ENCODE assay signal across 1 cellular context in the genomic region with DNA sequence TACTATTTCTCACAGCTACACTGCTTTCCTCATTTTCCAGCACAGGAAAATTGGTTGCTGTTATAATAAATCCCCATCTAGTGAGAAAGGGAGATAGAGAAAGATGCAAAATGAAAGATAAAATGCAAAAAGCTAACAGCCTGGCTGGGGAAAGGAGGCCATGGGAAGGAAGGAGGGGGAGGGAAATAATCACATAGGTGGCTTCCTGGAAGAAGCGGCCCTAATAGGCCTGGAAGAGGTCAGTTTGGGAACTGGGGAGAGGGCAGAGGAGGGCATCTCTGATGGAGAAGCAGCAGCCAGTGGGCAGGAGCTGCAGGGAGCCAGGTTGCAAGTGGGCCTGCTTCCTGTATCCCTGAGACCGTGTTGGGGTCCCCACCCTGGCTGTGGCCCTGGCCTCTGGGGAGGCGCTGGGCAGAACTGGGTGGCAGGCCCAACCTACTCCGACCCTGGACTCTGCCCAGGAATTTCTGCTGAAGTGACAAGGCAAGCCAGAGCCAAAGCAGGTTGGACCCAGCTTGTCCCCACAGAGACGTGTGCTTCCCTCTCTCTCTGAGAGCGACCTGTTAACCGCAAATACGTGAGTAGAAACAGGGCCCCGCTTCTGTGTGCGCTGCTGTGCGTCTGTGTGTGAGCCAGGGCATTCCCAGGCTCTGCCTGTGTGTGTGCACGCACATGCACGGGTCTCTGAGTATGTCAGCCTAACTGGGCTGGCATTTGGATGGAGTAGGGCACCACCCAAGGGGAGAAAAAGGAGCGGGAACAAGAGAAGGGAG.
TF ChIP-seq lines count a peak whose summit lies in the region.

No MANE protein-coding gene starts in this region.

TF ChIP-seq in HepG2, 621 proteins besides CTCF, POLR2A, EP300 and RAD21 (continued from another document and continues in another):
- TF ChIP-seq, protein P1, sequence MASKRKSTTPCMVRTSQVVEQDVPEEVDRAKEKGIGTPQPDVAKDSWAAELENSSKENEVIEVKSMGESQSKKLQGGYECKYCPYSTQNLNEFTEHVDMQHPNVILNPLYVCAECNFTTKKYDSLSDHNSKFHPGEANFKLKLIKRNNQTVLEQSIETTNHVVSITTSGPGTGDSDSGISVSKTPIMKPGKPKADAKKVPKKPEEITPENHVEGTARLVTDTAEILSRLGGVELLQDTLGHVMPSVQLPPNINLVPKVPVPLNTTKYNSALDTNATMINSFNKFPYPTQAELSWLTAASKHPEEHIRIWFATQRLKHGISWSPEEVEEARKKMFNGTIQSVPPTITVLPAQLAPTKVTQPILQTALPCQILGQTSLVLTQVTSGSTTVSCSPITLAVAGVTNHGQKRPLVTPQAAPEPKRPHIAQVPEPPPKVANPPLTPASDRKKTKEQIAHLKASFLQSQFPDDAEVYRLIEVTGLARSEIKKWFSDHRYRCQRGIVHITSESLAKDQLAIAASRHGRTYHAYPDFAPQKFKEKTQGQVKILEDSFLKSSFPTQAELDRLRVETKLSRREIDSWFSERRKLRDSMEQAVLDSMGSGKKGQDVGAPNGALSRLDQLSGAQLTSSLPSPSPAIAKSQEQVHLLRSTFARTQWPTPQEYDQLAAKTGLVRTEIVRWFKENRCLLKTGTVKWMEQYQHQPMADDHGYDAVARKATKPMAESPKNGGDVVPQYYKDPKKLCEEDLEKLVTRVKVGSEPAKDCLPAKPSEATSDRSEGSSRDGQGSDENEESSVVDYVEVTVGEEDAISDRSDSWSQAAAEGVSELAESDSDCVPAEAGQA (IDR thresholded peaks at IDR 0.05; ENCODE audit: low read depth), result no peak
- TF ChIP-seq, protein P1 (CRISPR knock-in tag; IDR thresholded peaks at IDR 0.05; ENCODE audit: borderline replicate concordance), result no peak
- TF ChIP-seq TAF15 (IDR thresholded peaks at IDR 0.05; ENCODE audit: low read depth, low read length, poor library complexity, severe bottlenecking), result no peak
- TF ChIP-seq TAF1 (CRISPR knock-in tag; IDR thresholded peaks at IDR 0.05), result no peak
- TF ChIP-seq, protein P2, sequence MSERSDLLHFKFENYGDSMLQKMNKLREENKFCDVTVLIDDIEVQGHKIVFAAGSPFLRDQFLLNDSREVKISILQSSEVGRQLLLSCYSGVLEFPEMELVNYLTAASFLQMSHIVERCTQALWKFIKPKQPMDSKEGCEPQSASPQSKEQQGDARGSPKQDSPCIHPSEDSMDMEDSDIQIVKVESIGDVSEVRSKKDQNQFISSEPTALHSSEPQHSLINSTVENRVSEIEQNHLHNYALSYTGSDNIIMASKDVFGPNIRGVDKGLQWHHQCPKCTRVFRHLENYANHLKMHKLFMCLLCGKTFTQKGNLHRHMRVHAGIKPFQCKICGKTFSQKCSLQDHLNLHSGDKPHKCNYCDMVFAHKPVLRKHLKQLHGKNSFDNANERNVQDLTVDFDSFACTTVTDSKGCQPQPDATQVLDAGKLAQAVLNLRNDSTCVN (CRISPR knock-in tag; IDR thresholded peaks at IDR 0.05; ENCODE audit: borderline replicate concordance), result no peak; the same call in 1 of the 2 replicates
- TF ChIP-seq, protein P3, sequence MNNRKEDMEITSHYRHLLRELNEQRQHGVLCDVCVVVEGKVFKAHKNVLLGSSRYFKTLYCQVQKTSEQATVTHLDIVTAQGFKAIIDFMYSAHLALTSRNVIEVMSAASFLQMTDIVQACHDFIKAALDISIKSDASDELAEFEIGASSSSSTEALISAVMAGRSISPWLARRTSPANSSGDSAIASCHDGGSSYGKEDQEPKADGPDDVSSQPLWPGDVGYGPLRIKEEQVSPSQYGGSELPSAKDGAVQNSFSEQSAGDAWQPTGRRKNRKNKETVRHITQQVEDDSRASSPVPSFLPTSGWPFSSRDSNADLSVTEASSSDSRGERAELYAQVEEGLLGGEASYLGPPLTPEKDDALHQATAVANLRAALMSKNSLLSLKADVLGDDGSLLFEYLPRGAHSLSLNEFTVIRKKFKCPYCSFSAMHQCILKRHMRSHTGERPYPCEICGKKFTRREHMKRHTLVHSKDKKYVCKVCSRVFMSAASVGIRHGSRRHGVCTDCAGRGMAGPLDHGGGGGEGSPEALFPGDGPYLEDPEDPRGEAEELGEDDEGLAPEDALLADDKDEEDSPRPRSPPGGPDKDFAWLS (CRISPR knock-in tag; IDR thresholded peaks at IDR 0.05; ENCODE audit: borderline replicate concordance), result no peak
- TF ChIP-seq RBM22 (optimal IDR thresholded peaks at IDR 0.05; ENCODE audit: low read length), result no peak
- no peak for TF ChIP-seq ZNF775 (CRISPR knock-in tag; IDR thresholded peaks at IDR 0.05; ENCODE audit: borderline replicate concordance)
- TF ChIP-seq ZNF253 (CRISPR knock-in tag; IDR thresholded peaks at IDR 0.05; ENCODE audit: borderline replicate concordance), result no peak
- no peak; the same call in 1 of the 2 replicates for TF ChIP-seq ZNF605 (CRISPR knock-in tag; IDR thresholded peaks at IDR 0.05)
- TF ChIP-seq, protein P4, sequence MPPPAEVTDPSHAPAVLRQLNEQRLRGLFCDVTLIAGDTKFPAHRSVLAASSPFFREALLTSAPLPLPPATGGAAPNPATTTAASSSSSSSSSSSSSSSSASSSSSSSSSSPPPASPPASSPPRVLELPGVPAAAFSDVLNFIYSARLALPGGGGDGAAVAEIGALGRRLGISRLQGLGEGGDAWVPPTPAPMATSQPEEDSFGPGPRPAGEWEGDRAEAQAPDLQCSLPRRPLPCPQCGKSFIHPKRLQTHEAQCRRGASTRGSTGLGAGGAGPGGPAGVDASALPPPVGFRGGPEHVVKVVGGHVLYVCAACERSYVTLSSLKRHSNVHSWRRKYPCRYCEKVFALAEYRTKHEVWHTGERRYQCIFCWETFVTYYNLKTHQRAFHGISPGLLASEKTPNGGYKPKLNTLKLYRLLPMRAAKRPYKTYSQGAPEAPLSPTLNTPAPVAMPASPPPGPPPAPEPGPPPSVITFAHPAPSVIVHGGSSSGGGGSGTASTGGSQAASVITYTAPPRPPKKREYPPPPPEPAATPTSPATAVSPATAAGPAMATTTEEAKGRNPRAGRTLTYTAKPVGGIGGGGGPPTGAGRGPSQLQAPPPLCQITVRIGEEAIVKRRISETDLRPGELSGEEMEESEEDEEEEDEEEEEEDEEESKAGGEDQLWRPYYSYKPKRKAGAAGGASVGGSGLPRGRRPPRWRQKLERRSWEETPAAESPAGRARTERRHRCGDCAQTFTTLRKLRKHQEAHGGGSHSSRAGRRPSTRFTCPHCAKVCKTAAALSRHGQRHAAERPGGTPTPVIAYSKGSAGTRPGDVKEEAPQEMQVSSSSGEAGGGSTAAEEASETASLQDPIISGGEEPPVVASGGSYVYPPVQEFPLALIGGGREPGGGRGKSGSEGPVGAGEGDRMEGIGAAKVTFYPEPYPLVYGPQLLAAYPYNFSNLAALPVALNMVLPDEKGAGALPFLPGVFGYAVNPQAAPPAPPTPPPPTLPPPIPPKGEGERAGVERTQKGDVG (CRISPR knock-in tag; IDR thresholded peaks at IDR 0.05; ENCODE audit: borderline replicate concordance), result no peak
- TF ChIP-seq NR2C2 (CRISPR knock-in tag; IDR thresholded peaks at IDR 0.05; ENCODE audit: borderline replicate concordance), result no peak
- TF ChIP-seq BRCA1 (CRISPR knock-in tag; IDR thresholded peaks at IDR 0.05), result no peak
- peak; percentile 96 for TF ChIP-seq MEIS1 (CRISPR knock-in tag; IDR thresholded peaks at IDR 0.05; ENCODE audit: borderline replicate concordance)
- TF ChIP-seq RELA (CRISPR knock-in tag; IDR thresholded peaks at IDR 0.05), result no peak
- no peak for TF ChIP-seq ZNF619 (CRISPR knock-in tag; IDR thresholded peaks at IDR 0.05)
- TF ChIP-seq HIVEP1 (CRISPR knock-in tag; IDR thresholded peaks at IDR 0.05), result no peak
- TF ChIP-seq ZNF367 (CRISPR knock-in tag; IDR thresholded peaks at IDR 0.05; ENCODE audit: borderline replicate concordance), result no peak
- no peak for TF ChIP-seq ZNF33A (CRISPR knock-in tag; IDR thresholded peaks at IDR 0.05; ENCODE audit: borderline replicate concordance)
- TF ChIP-seq, protein P5, sequence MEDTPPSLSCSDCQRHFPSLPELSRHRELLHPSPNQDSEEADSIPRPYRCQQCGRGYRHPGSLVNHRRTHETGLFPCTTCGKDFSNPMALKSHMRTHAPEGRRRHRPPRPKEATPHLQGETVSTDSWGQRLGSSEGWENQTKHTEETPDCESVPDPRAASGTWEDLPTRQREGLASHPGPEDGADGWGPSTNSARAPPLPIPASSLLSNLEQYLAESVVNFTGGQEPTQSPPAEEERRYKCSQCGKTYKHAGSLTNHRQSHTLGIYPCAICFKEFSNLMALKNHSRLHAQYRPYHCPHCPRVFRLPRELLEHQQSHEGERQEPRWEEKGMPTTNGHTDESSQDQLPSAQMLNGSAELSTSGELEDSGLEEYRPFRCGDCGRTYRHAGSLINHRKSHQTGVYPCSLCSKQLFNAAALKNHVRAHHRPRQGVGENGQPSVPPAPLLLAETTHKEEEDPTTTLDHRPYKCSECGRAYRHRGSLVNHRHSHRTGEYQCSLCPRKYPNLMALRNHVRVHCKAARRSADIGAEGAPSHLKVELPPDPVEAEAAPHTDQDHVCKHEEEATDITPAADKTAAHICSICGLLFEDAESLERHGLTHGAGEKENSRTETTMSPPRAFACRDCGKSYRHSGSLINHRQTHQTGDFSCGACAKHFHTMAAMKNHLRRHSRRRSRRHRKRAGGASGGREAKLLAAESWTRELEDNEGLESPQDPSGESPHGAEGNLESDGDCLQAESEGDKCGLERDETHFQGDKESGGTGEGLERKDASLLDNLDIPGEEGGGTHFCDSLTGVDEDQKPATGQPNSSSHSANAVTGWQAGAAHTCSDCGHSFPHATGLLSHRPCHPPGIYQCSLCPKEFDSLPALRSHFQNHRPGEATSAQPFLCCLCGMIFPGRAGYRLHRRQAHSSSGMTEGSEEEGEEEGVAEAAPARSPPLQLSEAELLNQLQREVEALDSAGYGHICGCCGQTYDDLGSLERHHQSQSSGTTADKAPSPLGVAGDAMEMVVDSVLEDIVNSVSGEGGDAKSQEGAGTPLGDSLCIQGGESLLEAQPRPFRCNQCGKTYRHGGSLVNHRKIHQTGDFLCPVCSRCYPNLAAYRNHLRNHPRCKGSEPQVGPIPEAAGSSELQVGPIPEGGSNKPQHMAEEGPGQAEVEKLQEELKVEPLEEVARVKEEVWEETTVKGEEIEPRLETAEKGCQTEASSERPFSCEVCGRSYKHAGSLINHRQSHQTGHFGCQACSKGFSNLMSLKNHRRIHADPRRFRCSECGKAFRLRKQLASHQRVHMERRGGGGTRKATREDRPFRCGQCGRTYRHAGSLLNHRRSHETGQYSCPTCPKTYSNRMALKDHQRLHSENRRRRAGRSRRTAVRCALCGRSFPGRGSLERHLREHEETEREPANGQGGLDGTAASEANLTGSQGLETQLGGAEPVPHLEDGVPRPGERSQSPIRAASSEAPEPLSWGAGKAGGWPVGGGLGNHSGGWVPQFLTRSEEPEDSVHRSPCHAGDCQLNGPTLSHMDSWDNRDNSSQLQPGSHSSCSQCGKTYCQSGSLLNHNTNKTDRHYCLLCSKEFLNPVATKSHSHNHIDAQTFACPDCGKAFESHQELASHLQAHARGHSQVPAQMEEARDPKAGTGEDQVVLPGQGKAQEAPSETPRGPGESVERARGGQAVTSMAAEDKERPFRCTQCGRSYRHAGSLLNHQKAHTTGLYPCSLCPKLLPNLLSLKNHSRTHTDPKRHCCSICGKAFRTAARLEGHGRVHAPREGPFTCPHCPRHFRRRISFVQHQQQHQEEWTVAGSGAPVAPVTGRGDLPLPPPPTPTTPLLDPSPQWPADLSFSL (CRISPR knock-in tag; IDR thresholded peaks at IDR 0.05), result peak; percentile 24; the same call in 1 of the 2 replicates
- TF ChIP-seq MED1 (CRISPR knock-in tag; IDR thresholded peaks at IDR 0.05), result peak; percentile 86
- TF ChIP-seq, protein P6, sequence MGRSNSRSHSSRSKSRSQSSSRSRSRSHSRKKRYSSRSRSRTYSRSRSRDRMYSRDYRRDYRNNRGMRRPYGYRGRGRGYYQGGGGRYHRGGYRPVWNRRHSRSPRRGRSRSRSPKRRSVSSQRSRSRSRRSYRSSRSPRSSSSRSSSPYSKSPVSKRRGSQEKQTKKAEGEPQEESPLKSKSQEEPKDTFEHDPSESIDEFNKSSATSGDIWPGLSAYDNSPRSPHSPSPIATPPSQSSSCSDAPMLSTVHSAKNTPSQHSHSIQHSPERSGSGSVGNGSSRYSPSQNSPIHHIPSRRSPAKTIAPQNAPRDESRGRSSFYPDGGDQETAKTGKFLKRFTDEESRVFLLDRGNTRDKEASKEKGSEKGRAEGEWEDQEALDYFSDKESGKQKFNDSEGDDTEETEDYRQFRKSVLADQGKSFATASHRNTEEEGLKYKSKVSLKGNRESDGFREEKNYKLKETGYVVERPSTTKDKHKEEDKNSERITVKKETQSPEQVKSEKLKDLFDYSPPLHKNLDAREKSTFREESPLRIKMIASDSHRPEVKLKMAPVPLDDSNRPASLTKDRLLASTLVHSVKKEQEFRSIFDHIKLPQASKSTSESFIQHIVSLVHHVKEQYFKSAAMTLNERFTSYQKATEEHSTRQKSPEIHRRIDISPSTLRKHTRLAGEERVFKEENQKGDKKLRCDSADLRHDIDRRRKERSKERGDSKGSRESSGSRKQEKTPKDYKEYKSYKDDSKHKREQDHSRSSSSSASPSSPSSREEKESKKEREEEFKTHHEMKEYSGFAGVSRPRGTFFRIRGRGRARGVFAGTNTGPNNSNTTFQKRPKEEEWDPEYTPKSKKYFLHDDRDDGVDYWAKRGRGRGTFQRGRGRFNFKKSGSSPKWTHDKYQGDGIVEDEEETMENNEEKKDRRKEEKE (IDR thresholded peaks at IDR 0.05), result no peak
- no peak for TF ChIP-seq HNRNPLL (IDR thresholded peaks at IDR 0.05; ENCODE audit: low read depth, low read length, poor library complexity, severe bottlenecking)
- TF ChIP-seq ZNF564 (CRISPR knock-in tag; IDR thresholded peaks at IDR 0.05), result 0 out of 2 replicates have a peak, but pooled peaks have one; percentile 56
- TF ChIP-seq SIX4 (CRISPR knock-in tag; IDR thresholded peaks at IDR 0.05), result no peak
- TF ChIP-seq ZNF225 (CRISPR knock-in tag; IDR thresholded peaks at IDR 0.05), result no peak
- no peak for TF ChIP-seq NCOA5 (CRISPR knock-in tag; IDR thresholded peaks at IDR 0.05)
- TF ChIP-seq SOX5 (CRISPR knock-in tag; IDR thresholded peaks at IDR 0.05; ENCODE audit: borderline replicate concordance), result 0 out of 2 replicates have a peak, but pooled peaks have one; percentile 22
- TF ChIP-seq, protein P7, sequence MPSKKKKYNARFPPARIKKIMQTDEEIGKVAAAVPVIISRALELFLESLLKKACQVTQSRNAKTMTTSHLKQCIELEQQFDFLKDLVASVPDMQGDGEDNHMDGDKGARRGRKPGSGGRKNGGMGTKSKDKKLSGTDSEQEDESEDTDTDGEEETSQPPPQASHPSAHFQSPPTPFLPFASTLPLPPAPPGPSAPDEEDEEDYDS (CRISPR knock-in tag; IDR thresholded peaks at IDR 0.05), result 0 out of 2 replicates have a peak, but pooled peaks have one; percentile 26
- no peak for TF ChIP-seq ZNF34 (CRISPR knock-in tag; IDR thresholded peaks at IDR 0.05; ENCODE audit: borderline replicate concordance)
- no peak; the same call in 1 of the 2 replicates for TF ChIP-seq SIX1 (CRISPR knock-in tag; IDR thresholded peaks at IDR 0.05; ENCODE audit: borderline replicate concordance)
